ENCODE assay signal across 10 cellular contexts in the genomic region with DNA sequence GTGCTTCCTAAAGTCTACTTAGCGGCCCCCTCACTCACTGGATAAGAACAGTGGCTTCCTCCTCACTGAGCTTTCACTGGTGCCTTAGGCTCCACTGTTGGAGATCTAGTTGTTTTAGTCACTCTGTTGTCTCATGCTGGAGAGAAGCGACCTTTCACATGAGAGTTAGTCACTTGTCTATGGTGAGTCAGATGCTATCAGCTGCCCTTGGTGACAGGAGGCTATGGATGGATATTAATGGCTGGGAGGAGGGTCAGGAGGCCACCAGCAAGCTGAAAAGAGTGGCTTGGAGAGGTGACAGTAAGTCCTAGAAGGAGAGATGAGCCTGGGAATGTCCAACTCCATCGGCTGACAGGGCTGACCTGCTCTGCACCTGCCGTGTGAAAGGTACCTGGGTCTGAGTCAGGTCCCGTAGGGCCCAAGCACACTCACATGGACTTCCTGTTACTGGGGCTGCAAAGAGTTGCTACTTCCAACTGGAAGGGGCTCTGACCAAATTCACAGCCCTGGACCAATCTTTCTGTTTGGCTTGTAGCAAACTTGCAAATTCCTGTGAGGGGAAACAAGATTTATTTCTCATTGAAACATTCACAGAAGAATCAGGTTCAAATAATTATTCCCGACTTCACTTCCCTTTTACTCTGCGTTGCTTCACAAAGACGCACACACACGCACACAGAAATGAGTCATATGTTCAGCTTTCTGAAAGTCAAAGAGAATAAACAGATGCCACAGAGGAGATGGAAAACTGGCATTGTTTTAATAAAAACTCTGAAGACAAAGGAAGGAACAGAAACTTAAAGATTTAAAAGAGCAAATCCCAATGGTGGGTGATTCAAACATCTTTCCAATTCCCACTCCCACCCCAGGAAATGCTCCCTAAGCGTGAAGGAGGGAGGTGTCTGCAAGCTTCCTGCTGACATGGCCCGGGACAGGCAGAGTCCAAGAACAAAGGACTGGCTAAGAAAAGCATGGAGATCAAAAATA.
DNase-seq lines count a peak whose midpoint lies in the region; ATAC-seq and TF ChIP-seq lines count a peak whose summit lies in the region.
"Had no signal": no experiment of that assay in that cellular context is flagged by ENCODE, and none has a peak within 500 bp of the region (broad histone marks: within the 10 kb centered on the region; RNA-seq: fewer than 3 reads in every experiment).

No MANE protein-coding gene starts in this region.

- H3K36me3 ChIP-seq in OCI-LY3 (replicated peaks; ENCODE audit: low read depth, low read length), result no peaks in the 10 kb centered on the region
- H3K36me3 ChIP-seq in esophagus muscularis mucosa, result no peaks in the 10 kb centered on the region

- no peak overlapping the region for H3K4me2 ChIP-seq in OCI-LY3 (ENCODE audit: low read length)

- H3K27me3 ChIP-seq in OCI-LY3 (ENCODE audit: low read depth, low read length) (no peaks in the 10 kb centered on the region), esophagus muscularis mucosa (no peaks in the 10 kb centered on the region)

- TF ChIP-seq POLR2A in esophagus muscularis mucosa (IDR thresholded peaks at IDR 0.05; ENCODE audit: low read depth), result no peak

- H3K4me1 ChIP-seq in OCI-LY3 (ENCODE audit: low read length) (peaks cover 4% of the 10 kb centered on the region; the same call in 1 of the 2 replicates), esophagus muscularis mucosa (peaks cover 3 to 36% (median 33%) of the 10 kb centered on the region in 4 donors)

- 35% methylated on average over 11 of the region's 11 CpGs for WGBS in esophagus muscularis mucosa

- H3K4me3 ChIP-seq in OCI-LY3 (ENCODE audit: low read length) (no peak overlapping the region), esophagus muscularis mucosa (no peak overlapping the region)

- H3K9me3 ChIP-seq in OCI-LY3 (ENCODE audit: insufficient read depth, low read length) (no peaks in the 10 kb centered on the region), esophagus muscularis mucosa (no peaks in the 10 kb centered on the region)

- no peaks in the 10 kb centered on the region for H4K20me1 ChIP-seq in OCI-LY3 (ENCODE audit: insufficient read depth, low read length)

- no peak overlapping the region for H3K9ac ChIP-seq in OCI-LY3 (ENCODE audit: low read length)

- intact Hi-C loops in esophagus muscularis mucosa (cut with DNase I), result loop anchor here (5.0 kb wide), 1 partner anchor 78 kb away; no protein-coding TSS in a partner anchor

- DNase-seq in EH (ENCODE audit: low read depth), result peak; percentile 89
- peak; percentile 91 for DNase-seq in esophagus muscularis mucosa (ENCODE audit: extremely low spot score)
- peak; percentile 51 for DNase-seq in renal cortical epithelial cell (ENCODE audit: low read depth)
- no peak for DNase-seq in GOT3 (lab: John Stamatoyannopoulos, UW)
- DNase-seq in NCI-H1694 (lab: John Stamatoyannopoulos, UW), result no peak
- DNase-seq in SKM-1 (lab: John Stamatoyannopoulos, UW; ENCODE audit: unreplicated experiment), result no peak
- DNase-seq: activated gamma-delta T cell treated with Interleukin-2 at 50 U/mL for 16 hours, NCI-H526 had no signal

- ATAC-seq in GM21786 (IDR thresholded peaks at IDR 0.05; ENCODE audit: unreplicated experiment), result no peak

- no peak overlapping the region for H3K27ac ChIP-seq in OCI-LY3 (ENCODE audit: low read length)
- H3K27ac ChIP-seq in esophagus muscularis mucosa (replicated peaks in 1 of 4), result peak overlapping the region; percentile 81 to 86 (median 85)

- TF ChIP-seq CTCF in OCI-LY3 (IDR thresholded peaks at IDR 0.05; ENCODE audit: low read depth, low read length), result no peak
- TF ChIP-seq CTCF in esophagus muscularis mucosa (IDR thresholded peaks at IDR 0.05), result no peak

- TF ChIP-seq EP300 in esophagus muscularis mucosa (IDR thresholded peaks at IDR 0.05), result peak; percentile 74

- H2AFZ ChIP-seq in OCI-LY3 (ENCODE audit: low read depth, low read length), result 0 out of 2 replicates have a peak overlapping the region, but pooled peaks have one; percentile 3

- H3K79me2 ChIP-seq in OCI-LY3 (ENCODE audit: low read length), result no peaks in the 10 kb centered on the region

Comparison
In these comparisons a context has a peak if more than half of its experiments do, and no peak if none do; other contexts are left out.
1. DNase-seq: peak in EH (single experiment), esophagus muscularis mucosa (single experiment) and renal cortical epithelial cell (single experiment); none in GOT3 (single experiment), NCI-H1694 (single experiment) and SKM-1 (single experiment).